ENCODE assay signal across 8 cellular contexts in the genomic region with DNA sequence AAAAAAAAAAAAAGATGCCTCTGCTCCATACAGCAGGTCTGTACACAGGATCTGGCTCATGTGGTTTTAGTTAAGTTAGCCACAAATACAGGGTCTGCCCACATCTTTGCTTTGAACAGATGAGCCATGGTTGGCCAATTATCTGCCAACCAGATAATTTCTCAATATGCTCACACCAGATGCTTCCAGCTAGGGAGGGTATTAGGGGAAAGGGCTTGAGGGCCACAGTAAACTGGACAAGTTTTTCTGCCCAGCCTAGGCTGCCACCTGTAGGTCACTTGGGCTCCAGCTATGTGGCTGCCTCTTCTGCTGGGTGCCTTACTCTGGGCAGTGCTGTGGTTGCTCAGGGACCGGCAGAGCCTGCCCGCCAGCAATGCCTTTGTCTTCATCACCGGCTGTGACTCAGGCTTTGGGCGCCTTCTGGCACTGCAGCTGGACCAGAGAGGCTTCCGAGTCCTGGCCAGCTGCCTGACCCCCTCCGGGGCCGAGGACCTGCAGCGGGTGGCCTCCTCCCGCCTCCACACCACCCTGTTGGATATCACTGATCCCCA. TPM values are rescaled to one million over a fixed set of nuclear protein-coding genes. Genes with fewer than 3 reads are reported as not detected.
DNase-seq lines count a peak whose midpoint lies in the region; ATAC-seq and TF ChIP-seq lines count a peak whose summit lies in the region.

No MANE protein-coding gene starts in this region.

- no peak overlapping the region for H3K27ac Mint-ChIP-seq in MCF 10A (ENCODE audit: low read depth, unreplicated experiment)

- intact Hi-C loops in MCF 10A (cut with micrococcal nuclease) (loop anchor here (1.0 to 2.0 kb wide), 5 partner anchors 40 to 532 kb away; a partner anchor contains a TSS), testis (cut with DNase I; ENCODE audit: low total_unique reads) (no loop called here)

- H3K9me3 Mint-ChIP-seq in MCF 10A (ENCODE audit: unreplicated experiment) = no peaks in the 10 kb centered on the region

- H3K4me3 Mint-ChIP-seq in MCF 10A (ENCODE audit: unreplicated experiment) = no peak overlapping the region

- H3K4me3 ChIP-seq in kidney epithelial cell (ENCODE audit: low read depth, low read length) (no peak overlapping the region), testis (no peak overlapping the region)

- ATAC-seq in HG03457 (IDR thresholded peaks at IDR 0.05; ENCODE audit: unreplicated experiment) (no peak), GM21717 (IDR thresholded peaks at IDR 0.05; ENCODE audit: unreplicated experiment) (no peak)

- H3K36me3 ChIP-seq in kidney epithelial cell (ENCODE audit: control insufficient read depth, insufficient read depth, low read length) (peaks cover 2% of the 10 kb centered on the region), testis (ENCODE audit: low read depth, missing control alignments) (no peaks in the 10 kb centered on the region)

- peaks cover 56% of the 10 kb centered on the region for H3K4me1 ChIP-seq in testis

- peak overlapping the region in 1 of 2 donors; percentile 22 for H3K27ac ChIP-seq in testis

- H3K9me3 ChIP-seq in testis = no peaks in the 10 kb centered on the region

- peaks cover 15% of the 10 kb centered on the region for H3K4me1 Mint-ChIP-seq in MCF 10A (ENCODE audit: insufficient read depth, unreplicated experiment)

- TF ChIP-seq POLR2A in testis (IDR thresholded peaks at IDR 0.05) = no peak

- no peaks in the 10 kb centered on the region for H3K27me3 ChIP-seq in kidney epithelial cell (ENCODE audit: control insufficient read depth, insufficient read depth, low read length)
- H3K27me3 ChIP-seq in testis = no peaks in the 10 kb centered on the region

- peaks cover 26% of the 10 kb centered on the region for H3K36me3 Mint-ChIP-seq in MCF 10A (ENCODE audit: insufficient read depth, unreplicated experiment)

- peak; percentile 37 for DNase-seq in GF-D8 (lab: John Stamatoyannopoulos, UW)
- DNase-seq in NCI-H1694 (lab: John Stamatoyannopoulos, UW) = peak; percentile 88
- DNase-seq in MCF 10A (ENCODE audit: unreplicated experiment) = peak; percentile 87
- DNase-seq in kidney epithelial cell (ENCODE audit: low read depth) = no peak
- peak; percentile 75 for DNase-seq in testis
- DNase-seq in COR-L47 (lab: John Stamatoyannopoulos, UW) = no peak

- H3K27me3 Mint-ChIP-seq in MCF 10A (ENCODE audit: insufficient read depth, unreplicated experiment) = no peaks in the 10 kb centered on the region

- TF ChIP-seq CTCF in MCF 10A (IDR thresholded peaks at IDR 0.05; ENCODE audit: unreplicated experiment) (peak; percentile 55), kidney epithelial cell (IDR thresholded peaks at IDR 0.05; ENCODE audit: insufficient read depth, low read length, poor library complexity, severe bottlenecking) (peak; percentile 73), testis (IDR thresholded peaks at IDR 0.05) (peak; percentile 27 to 43 (median 36))

- BruUV-seq in MCF 10A (replicated peaks; lab: Mats Ljungman, UMichigan) = no TSS peak

- POLR2A ChIA-PET in MCF 10A (lab: Yijun Ruan, JAX) = interaction anchor here (0.6 to 1.0 kb wide), 3 partner anchors 9 to 357 kb away, joined by 3 to 4 read pairs (median 3); no protein-coding TSS in a partner anchor

- WGBS in testis, 2 donors = 42 to 67% methylated on average over 3 to 9 of the region's 9 CpGs

- CTCF ChIA-PET in MCF 10A (lab: Yijun Ruan, JAX) = interaction anchor here (0.6 to 1.5 kb wide), 10 partner anchors 8 to 544 kb away, joined by 3 to 7 read pairs (median 3); no protein-coding TSS in a partner anchor

RNA-seq across cellular contexts. Expression of gene RDH5, which starts 0.8 kb away (rescaled TPM):
- total RNA-seq in MCF 10A (2022) (2.5 and 3.9 TPM in 2 replicates), kidney epithelial cell (3.6 and 4.7 TPM in 2 replicates), testis (10 to 100 TPM; 15.1 to 18.0 TPM)
- 9.8 TPM for polyA plus RNA-seq in testis (ENCODE audit: insufficient read depth, low read depth, low replicate concordance)

RNA-seq across cellular contexts. Expression of gene BLOC1S1, which starts 5.1 kb away (rescaled TPM):
- total RNA-seq in MCF 10A (2022) (75.8 and 84.3 TPM in 2 replicates), kidney epithelial cell (109 and 131 TPM in 2 replicates), testis (100 to 1,000 TPM; 110 to 145 TPM)
- polyA plus RNA-seq in testis (ENCODE audit: insufficient read depth, low read depth, low replicate concordance) = 108 TPM

RNA-seq across cellular contexts. Expression of gene CD63, which starts 7.8 kb away (rescaled TPM):
- total RNA-seq in MCF 10A (2022) (552 and 724 TPM in 2 replicates), kidney epithelial cell (1,013 and 1,149 TPM in 2 replicates), testis (100 to 1,000 TPM; 600 to 668 TPM)
- 655 TPM for polyA plus RNA-seq in testis (ENCODE audit: insufficient read depth, low read depth, low replicate concordance)

RNA-seq across cellular contexts. Expression of gene ITGA7, which starts 13.3 kb away (rescaled TPM):
- total RNA-seq in MCF 10A (2022) = 2.1 and 3.0 TPM in 2 replicates
- total RNA-seq in kidney epithelial cell = 2.0 and 6.4 TPM in 2 replicates
- 10 to 100 TPM; 26.4 to 30.6 TPM for total RNA-seq in testis
- polyA plus RNA-seq in testis (ENCODE audit: insufficient read depth, low read depth, low replicate concordance) = 43.3 TPM

RNA-seq across cellular contexts. Expression of gene GDF11, which starts 22.0 kb away (rescaled TPM):
- total RNA-seq in MCF 10A (2022) (1.9 TPM in 2 replicates), kidney epithelial cell (5.4 and 10.7 TPM in 2 replicates), testis (1 to 10 TPM; 3.1 to 3.3 TPM)
- polyA plus RNA-seq in testis (ENCODE audit: insufficient read depth, low read depth, low replicate concordance) = 3.0 TPM

Comparison
In these comparisons a context has a peak if more than half of its experiments do, and no peak if none do; other contexts are left out.
1. DNase-seq: peak in GF-D8 (single experiment), NCI-H1694 (single experiment), MCF 10A (single experiment) and testis (single experiment); none in kidney epithelial cell (single experiment) and COR-L47 (single experiment).
2. Peak in every context shown above with its lines, with median percentiles within 50 percentile points of each other: CTCF ChIP-seq.